In genomic region chr6:41529049-41529448, GRCh38 we compare ENCODE assay signal across 30 cellular contexts.
"Had no signal": no experiment of that assay in that cellular context is flagged by ENCODE, and none has a peak within 500 bp of the region (broad histone marks: within the 10 kb centered on the region; RNA-seq: fewer than 3 reads in every experiment).

No MANE protein-coding gene starts in this region.

- H3K9me3 ChIP-seq: esophagus squamous epithelium, gastrocnemius medialis, neutrophil, suprapubic skin, tibial artery had no signal

- H3K9me3 Mint-ChIP-seq: activated CD4-positive, alpha-beta memory T cell treated with anti-CD3 and anti-CD28 coated beads for 36 hours; activated naive CD4-positive, alpha-beta T cell treated with anti-CD3 and anti-CD28 coated beads, Interleukin-2, amount 50 U/mL, for 72 hours; activated T-helper 2 cell treated with anti-CD3 and anti-CD28 coated beads, Interferon-gamma antibody, Interleukin-2, Interleukin-4, amounts not matched to agents 10 μg/mL and 5 μg/mL and 100 μg/mL, durations not matched to agents 14 hours and 24 hours and 36 hours; naive thymus-derived CD8-positive, alpha-beta T cell had no signal

- H3K27ac ChIP-seq: epithelial cell of prostate, esophagus squamous epithelium, gastrocnemius medialis, neutrophil, suprapubic skin, tibial artery, VCaP had no signal

- H3K36me3 Mint-ChIP-seq: activated CD4-positive, alpha-beta memory T cell treated with anti-CD3 and anti-CD28 coated beads for 36 hours; activated naive CD4-positive, alpha-beta T cell treated with anti-CD3 and anti-CD28 coated beads, Interleukin-2, amount 50 U/mL, for 72 hours; naive thymus-derived CD8-positive, alpha-beta T cell had no signal

- H3K36me3 ChIP-seq: esophagus squamous epithelium, gastrocnemius medialis, neutrophil, suprapubic skin, tibial artery had no signal

- H3K4me3 ChIP-seq: esophagus squamous epithelium, gastrocnemius medialis, suprapubic skin, tibial artery had no signal

- DNase-seq: activated CD4-positive, alpha-beta memory T cell treated with anti-CD3 and anti-CD28 coated beads for 36 hours; activated CD4-positive, alpha-beta T cell treated with anti-CD3 and anti-CD28 coated beads for 4 hours; activated naive CD4-positive, alpha-beta T cell; activated T-cell treated with anti-CD3 and anti-CD28 coated beads, Interleukin-2, amount 50 U/mL, for 48 hours; effector CD8-positive, alpha-beta T cell; esophagus squamous epithelium; gastrocnemius medialis; glutamatergic neuron; islet precursor cell; left colon; mammary epithelial cell; midbrain; naive thymus-derived CD8-positive, alpha-beta T cell; small intestine; stimulated activated CD4-positive, alpha-beta T cell treated with anti-CD3 and anti-CD28 coated beads, Interleukin-4, amount 100 ng/mL, for 4 hours; stimulated activated CD8-positive, alpha-beta memory T cell treated with anti-CD3 and anti-CD28 coated beads, Interleukin-4, amount 100 ng/mL, for 48 hours; stimulated activated naive CD4-positive, alpha-beta T cell; T-helper 1 cell; tibial artery had no signal

- ATAC-seq: activated naive CD4-positive, alpha-beta T cell treated with anti-CD3 and anti-CD28 coated beads, Interleukin-2, amount 50 U/mL, for 72 hours; gastrocnemius medialis; naive thymus-derived CD8-positive, alpha-beta T cell; sciatic nerve had no signal

- FAIRE-seq: colon, endometrium, small intestine, TTC549 had no signal

- H3K27ac Mint-ChIP-seq: activated CD4-positive, alpha-beta memory T cell treated with anti-CD3 and anti-CD28 coated beads for 36 hours; activated naive CD4-positive, alpha-beta T cell treated with anti-CD3 and anti-CD28 coated beads, Interleukin-2, amount 50 U/mL, for 72 hours; activated T-helper 2 cell treated with anti-CD3 and anti-CD28 coated beads, Interferon-gamma antibody, Interleukin-2, Interleukin-4, amounts not matched to agents 10 μg/mL and 5 μg/mL and 100 μg/mL, durations not matched to agents 14 hours and 24 hours and 36 hours; progenitor cell of endocrine pancreas had no signal

- H3K4me3 Mint-ChIP-seq: activated CD4-positive, alpha-beta memory T cell treated with anti-CD3 and anti-CD28 coated beads for 36 hours had no signal

- H3K4me1 ChIP-seq: gastrocnemius medialis had no signal
